Comparison of ENCODE assay signal across 22 cellular contexts in the genomic region with DNA sequence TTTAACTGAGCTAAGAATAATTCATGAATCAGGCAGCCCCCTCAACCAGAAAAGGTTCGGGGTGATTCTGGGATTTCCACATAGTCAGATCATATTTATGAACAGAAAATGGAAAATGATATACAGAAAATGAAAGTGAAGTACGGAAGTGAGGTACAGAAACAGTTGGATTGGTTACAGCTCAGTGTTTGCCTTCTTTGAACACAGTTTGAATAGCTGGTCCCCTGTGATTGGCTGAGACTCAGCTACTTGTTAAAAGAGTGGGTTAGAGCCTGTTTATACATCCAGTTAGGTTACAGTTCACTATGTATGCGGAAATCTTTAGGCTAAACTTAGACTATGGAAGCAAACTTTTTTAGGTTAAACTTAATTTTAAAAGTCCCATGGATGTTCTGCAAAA.
"Had no signal": no experiment of that assay in that cellular context is flagged by ENCODE, and none has a peak within 500 bp of the region (broad histone marks: within the 10 kb centered on the region; RNA-seq: fewer than 3 reads in every experiment).

No MANE protein-coding gene starts in this region.

- H3K79me2 ChIP-seq: hepatocyte had no signal

- H3K27ac ChIP-seq: dorsolateral prefrontal cortex, hepatocyte, neutrophil, sigmoid colon, skin epidermis, suprapubic skin, thyroid gland, upper lobe of right lung, vagina had no signal

- H3K36me3 Mint-ChIP-seq: naive thymus-derived CD4-positive, alpha-beta T cell had no signal

- H3K27me3 Mint-ChIP-seq: naive thymus-derived CD4-positive, alpha-beta T cell had no signal

- H3K4me3 ChIP-seq: dorsolateral prefrontal cortex, hepatocyte, lung, sigmoid colon, skin epidermis, suprapubic skin, thyroid gland, upper lobe of right lung, vagina had no signal

- H3K9me3 ChIP-seq: neutrophil, suprapubic skin, thyroid gland, upper lobe of right lung, vagina had no signal

- H2AFZ ChIP-seq: hepatocyte had no signal

- H3K4me2 ChIP-seq: hepatocyte had no signal

- H3K4me1 ChIP-seq: sigmoid colon, suprapubic skin, thyroid gland, upper lobe of right lung, vagina had no signal

- H3K36me3 ChIP-seq: neutrophil, sigmoid colon, suprapubic skin, thyroid gland, upper lobe of right lung, vagina had no signal

- H3K27ac Mint-ChIP-seq: naive thymus-derived CD4-positive, alpha-beta T cell; nephron progenitor cell had no signal

- H3K27me3 ChIP-seq: hepatocyte, neutrophil, sigmoid colon, suprapubic skin, thyroid gland, upper lobe of right lung, vagina had no signal

- DNase-seq: cortex of kidney; dorsolateral prefrontal cortex; effector CD8-positive, alpha-beta T cell; foreskin melanocyte; head of caudate nucleus; kidney; left colon; left ventricle myocardium superior; mesenchymal stem cell; naive thymus-derived CD4-positive, alpha-beta T cell; nephron progenitor cell; posterior cingulate gyrus; sigmoid colon; stimulated activated naive CD8-positive, alpha-beta T cell treated with anti-CD3 and anti-CD28 coated beads, Interleukin-15, Interleukin-2, amounts not matched to agents 100 U/mL and 50 U/mL, for 24 hours; thyroid gland; upper lobe of right lung had no signal

- H3K4me1 Mint-ChIP-seq: naive thymus-derived CD4-positive, alpha-beta T cell; nephron progenitor cell had no signal

- H3K4me3 Mint-ChIP-seq: naive thymus-derived CD4-positive, alpha-beta T cell; nephron progenitor cell had no signal
